In the genomic region with DNA sequence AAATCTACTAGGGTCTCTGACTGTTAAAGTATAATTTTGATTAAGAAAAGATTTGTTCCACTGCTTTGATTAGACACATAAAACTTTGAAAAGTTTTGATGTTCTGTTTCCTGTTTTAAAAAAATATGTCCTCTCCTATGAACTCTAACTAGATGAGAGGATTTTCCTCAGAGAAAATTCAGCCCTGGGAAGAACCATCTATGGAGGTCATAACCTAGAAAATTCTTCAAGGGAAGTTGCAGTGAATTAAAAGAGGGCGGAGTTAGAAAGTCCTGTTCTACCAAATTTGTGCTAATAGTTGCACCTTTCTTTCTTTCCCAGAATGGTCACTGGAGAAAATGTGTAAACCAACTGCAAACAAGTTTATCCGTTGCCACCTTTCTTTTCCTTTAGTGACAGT, we compare ENCODE assay signal across 13 cellular contexts. TPM values are rescaled to one million over a fixed set of nuclear protein-coding genes. Genes with fewer than 3 reads are reported as not detected.
DNase-seq lines count a peak whose midpoint lies in the region; FAIRE-seq and TF ChIP-seq lines count a peak whose summit lies in the region.
"Had no signal": no experiment of that assay in that cellular context is flagged by ENCODE, and none has a peak within 500 bp of the region (broad histone marks: within the 10 kb centered on the region; RNA-seq: fewer than 3 reads in every experiment).

No MANE protein-coding gene starts in this region.

- 86 to 90% methylated on average over 2 of the region's 2 CpGs for WGBS in sigmoid colon, 2 donors

- peak; percentile 90 for FAIRE-seq in endometrium (lab: Jason Lieb, UNC)

- no peak for TF ChIP-seq EP300 in sigmoid colon (IDR thresholded peaks at IDR 0.05)

- peak overlapping the region in 3 of 4 donors; percentile 38 to 74 (median 69) for H3K27ac ChIP-seq in sigmoid colon

- H3K4me3 Mint-ChIP-seq in T-helper 2 cell treated with Interferon-gamma antibody and Interleukin-4, amounts not matched to agents 5 μg/mL and 100 μg/mL, for 36 hours, result peak overlapping the region; percentile 33

- no peak for TF ChIP-seq CTCF in sigmoid colon (IDR thresholded peaks at IDR 0.05)

- peaks cover 51% of the 10 kb centered on the region for H3K4me1 Mint-ChIP-seq in T-helper 2 cell treated with Interferon-gamma antibody and Interleukin-4, amounts not matched to agents 5 μg/mL and 100 μg/mL, for 36 hours (ENCODE audit: low read depth)

- DNase-seq in T-helper 2 cell treated with Interferon-gamma antibody and Interleukin-4, amounts not matched to agents 5 μg/mL and 100 μg/mL, for 36 hours (ENCODE audit: low spot score), result no peak
- DNase-seq in T-helper 2 cell (no peak), M059J (ENCODE audit: low read depth) (peak; percentile 65), sigmoid colon (no peak), COLO668 (lab: John Stamatoyannopoulos, UW; ENCODE audit: unreplicated experiment) (no peak), putamen (ENCODE audit: low spot score) (no peak), globus pallidus (ENCODE audit: low spot score) (no peak)
- DNase-seq: 8988T; central memory CD4-positive, alpha-beta T cell; NCI-H187 treated with DMSO at 0.1 percent for 48 hours; NK-92 treated with Interleukin-12 subunit alpha and Interleukin-12 subunit beta, amount 100 ng/mL, for 24 hours; substantia nigra had no signal

- peaks cover 0 to 86% (median 68%) of the 10 kb centered on the region in 4 donors for H3K4me1 ChIP-seq in sigmoid colon

- no peaks in the 10 kb centered on the region for H3K9me3 ChIP-seq in sigmoid colon

- H3K27me3 Mint-ChIP-seq in T-helper 2 cell treated with Interferon-gamma antibody and Interleukin-4, amounts not matched to agents 5 μg/mL and 100 μg/mL, for 36 hours (ENCODE audit: low read depth), result no peaks in the 10 kb centered on the region

- no peak for TF ChIP-seq POLR2A in sigmoid colon (IDR thresholded peaks at IDR 0.05)

- no peaks in the 10 kb centered on the region for H3K9me3 Mint-ChIP-seq in T-helper 2 cell treated with Interferon-gamma antibody and Interleukin-4, amounts not matched to agents 5 μg/mL and 100 μg/mL, for 36 hours

- H3K36me3 Mint-ChIP-seq in T-helper 2 cell treated with Interferon-gamma antibody and Interleukin-4, amounts not matched to agents 5 μg/mL and 100 μg/mL, for 36 hours (ENCODE audit: low read depth), result peaks cover 24% of the 10 kb centered on the region

- H3K36me3 ChIP-seq in sigmoid colon, result no peaks in the 10 kb centered on the region

- H3K4me3 ChIP-seq in sigmoid colon, result no peak overlapping the region

- intact Hi-C loops in sigmoid colon (cut with DNase I), result loop anchor here (10.0 kb wide), 1 partner anchor 218 kb away; no protein-coding TSS in a partner anchor

- H3K27ac Mint-ChIP-seq in T-helper 2 cell treated with Interferon-gamma antibody and Interleukin-4, amounts not matched to agents 5 μg/mL and 100 μg/mL, for 36 hours, result peak overlapping the region; percentile 23

- H3K27me3 ChIP-seq in sigmoid colon, result no peaks in the 10 kb centered on the region

RNA-seq across cellular contexts. Expression of a gene that starts 27.7 kb away (rescaled TPM):
- total RNA-seq in M059J (2014; rRNA removed; shearing (Covaris generic)), result 23.2 and 32.7 TPM in 2 replicates
- total RNA-seq in sigmoid colon, result 100 to 1,000 TPM; 177 to 227 (median 190) TPM
- polyA plus RNA-seq in sigmoid colon, result 10 to 100 TPM in 2 of 3 donors, 1 to 10 TPM in 1; 9.2 to 28.5 (median 13.2) TPM
